ENCODE assay signal across 8 cellular contexts in genomic region chr2:159710601-159711180, GRCh38. TPM values are rescaled to one million over a fixed set of nuclear protein-coding genes. Genes with fewer than 3 reads are reported as not detected.
DNase-seq lines count a peak whose midpoint lies in the region; TF ChIP-seq lines count a peak whose summit lies in the region.

No MANE protein-coding gene starts in this region.

- H3K79me2 ChIP-seq in KMS-11 (ENCODE audit: insufficient read depth, low read depth) = peaks cover 33% of the 10 kb centered on the region

- no peak overlapping the region for H3K27ac Mint-ChIP-seq in Calu3 (ENCODE audit: unreplicated experiment)
- H3K27ac Mint-ChIP-seq in brain = peak overlapping the region in 2 of 5 experiments; percentile 39 to 43
- peak overlapping the region in 2 of 3 experiments; percentile 61 to 66 for H3K27ac Mint-ChIP-seq in nephron

- no peak for TF ChIP-seq CTCF in Calu3 (IDR thresholded peaks at IDR 0.05; ENCODE audit: unreplicated experiment)
- no peak for TF ChIP-seq CTCF in KMS-11 (conservative IDR thresholded peaks at IDR 0.05; ENCODE audit: low read depth, low read length)
- TF ChIP-seq CTCF in brain (conservative IDR thresholded peaks at IDR 0.05) = no peak
- no peak for TF ChIP-seq CTCF in nephron (IDR thresholded peaks at IDR 0.05; ENCODE audit: unreplicated experiment in 3 of 3)
- no peak for TF ChIP-seq CTCF in ovary (IDR thresholded peaks at IDR 0.05)

- H4K20me1 ChIP-seq in KMS-11 (ENCODE audit: insufficient read depth) = peaks cover 15% of the 10 kb centered on the region

- H3K4me1 ChIP-seq in KMS-11 (ENCODE audit: low read depth, poor library complexity, severe bottlenecking) (peaks cover 29% of the 10 kb centered on the region), ovary (ENCODE audit: insufficient read depth) (peaks cover 5% of the 10 kb centered on the region)

- no peaks in the 10 kb centered on the region for H3K27me3 Mint-ChIP-seq in Calu3 (ENCODE audit: unreplicated experiment)
- peaks cover 10% of the 10 kb centered on the region for H3K27me3 Mint-ChIP-seq in brain
- H3K27me3 Mint-ChIP-seq in nephron (ENCODE audit: low read depth) = no peaks in the 10 kb centered on the region

- H3K9me3 Mint-ChIP-seq in Calu3 (ENCODE audit: low read depth, unreplicated experiment) (no peaks in the 10 kb centered on the region), brain (peaks cover 0 to 2% (median 0%) of the 10 kb centered on the region in 5 experiments), nephron (no peaks in the 10 kb centered on the region)

- H3K4me1 Mint-ChIP-seq in Calu3 (ENCODE audit: low read depth, unreplicated experiment) (peaks cover 14% of the 10 kb centered on the region), brain (peaks cover 37% of the 10 kb centered on the region), nephron (peaks cover 32% of the 10 kb centered on the region)

- no peak overlapping the region for H2AFZ ChIP-seq in KMS-11 (ENCODE audit: low read depth)

- TF ChIP-seq POLR2A in ovary (IDR thresholded peaks at IDR 0.05) = no peak

- no peaks in the 10 kb centered on the region for H3K9me3 ChIP-seq in ovary

- BruUV-seq in Calu3 (replicated peaks; lab: Mats Ljungman, UMichigan) = no TSS peak

- H3K27me3 ChIP-seq in KMS-11 (ENCODE audit: insufficient read depth, low read depth) (no peaks in the 10 kb centered on the region), ovary (no peaks in the 10 kb centered on the region)

- intact Hi-C loops in Calu3 (cut with micrococcal nuclease; ENCODE audit: unreplicated experiment) (loop anchor here (5.0 to 10.0 kb wide), 3 partner anchors 93 to 456 kb away; partner anchors contain the start of gene BAZ2B), ovary (cut with DNase I) (loop anchor here in 3 of 4 donors (5.0 kb wide), 2 partner anchors 93 to 433 kb away; partner anchors contain the start of gene BAZ2B (in 2 of the 3))

- no peak overlapping the region; the same call in 1 of the 2 replicates for H3K27ac ChIP-seq in KMS-11
- H3K27ac ChIP-seq in ovary = no peak overlapping the region

- peak overlapping the region; percentile 91 for H3K4me2 ChIP-seq in KMS-11

- H3K4me3 ChIP-seq in KMS-11 (IDR thresholded peaks at IDR 0.05; ENCODE audit: insufficient read depth, low read depth, low read length) (no peak overlapping the region), ovary (no peak overlapping the region)

- H3K9ac ChIP-seq in KMS-11 = no peak overlapping the region; the same call in 1 of the 2 replicates

- peaks cover 41% of the 10 kb centered on the region for H3K36me3 Mint-ChIP-seq in Calu3 (ENCODE audit: insufficient read depth, unreplicated experiment)
- H3K36me3 Mint-ChIP-seq in brain = peaks cover 36% of the 10 kb centered on the region
- H3K36me3 Mint-ChIP-seq in nephron (ENCODE audit: low read depth) = peaks cover 22% of the 10 kb centered on the region

- DNase-seq in Calu3 (no peak), NCI-H2081 (lab: John Stamatoyannopoulos, UW) (no peak), ovary (no peak), mucosa of gallbladder (ENCODE audit: low spot score) (no peak), GM19238 (ENCODE audit: insufficient read length, low spot score) (no peak)

- H3K4me3 Mint-ChIP-seq in Calu3 (ENCODE audit: low read depth, unreplicated experiment) (peak overlapping the region; percentile 100), brain (peak overlapping the region; percentile 47 to 79 (median 62)), nephron (peak overlapping the region; percentile 32 to 70 (median 53))

- CTCF ChIA-PET in Calu3 (lab: Charles Lee) = no interaction called here

- no peak for TF ChIP-seq EP300 in ovary (IDR thresholded peaks at IDR 0.05)

- WGBS in ovary, 3 donors = 63 to 67% (median 65%) methylated on average over 5 of the region's 5 CpGs

- no peaks in the 10 kb centered on the region for H3K36me3 ChIP-seq in KMS-11 (ENCODE audit: insufficient read depth)
- H3K36me3 ChIP-seq in ovary = no peaks in the 10 kb centered on the region

RNA-seq across cellular contexts. Expression of gene MARCHF7, which starts 1.6 kb away (rescaled TPM):
- 74.8 and 81.9 TPM in 2 replicates for total RNA-seq in Calu3 (2022)
- 13.1 TPM for polyA plus RNA-seq in brain (ENCODE audit: insufficient read depth, low read depth, low replicate concordance)
- 10 to 100 TPM; 68.1 to 89.0 (median 84.2) TPM for total RNA-seq in ovary
- polyA plus RNA-seq in ovary = 10 to 100 TPM; 42.7 to 47.6 TPM
- total RNA-seq in mucosa of gallbladder = 57.1 TPM
